In the genomic region with DNA sequence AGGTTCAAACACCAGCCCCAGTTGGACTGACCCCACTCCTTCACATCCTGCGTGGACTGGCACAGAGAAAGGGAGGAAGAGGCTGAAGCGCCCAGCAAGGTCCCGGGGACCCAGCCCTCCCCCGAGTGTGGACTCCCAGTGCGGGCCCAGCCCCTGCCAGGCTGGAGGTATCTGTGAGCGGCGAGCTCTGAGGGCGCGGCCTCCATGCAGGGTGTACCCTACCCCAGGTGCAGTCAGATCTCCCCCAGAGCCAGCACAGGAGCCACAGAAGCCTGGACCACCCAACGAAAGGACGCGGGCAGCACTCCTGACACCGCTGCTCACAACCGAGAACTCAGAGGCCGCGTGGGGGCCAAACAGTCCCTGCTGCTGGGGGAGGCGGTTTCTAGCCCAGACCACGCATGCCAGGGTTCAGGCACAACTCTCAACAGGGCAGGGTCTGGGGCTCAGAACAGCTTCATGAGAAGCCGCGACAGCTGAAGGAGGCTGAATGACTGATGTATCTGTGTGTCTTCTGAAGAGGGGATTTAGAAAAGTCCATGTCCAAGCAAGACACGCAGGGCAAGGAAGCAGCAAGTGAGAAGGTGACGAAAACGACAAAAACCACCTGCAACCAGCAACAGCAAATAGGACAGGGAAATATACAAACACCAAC, we compare ENCODE assay signal across 10 cellular contexts. TPM values are rescaled to one million over a fixed set of nuclear protein-coding genes. Genes with fewer than 3 reads are reported as not detected.
DNase-seq lines count a peak whose midpoint lies in the region; ATAC-seq and TF ChIP-seq lines count a peak whose summit lies in the region.
"Had no signal": no experiment of that assay in that cellular context is flagged by ENCODE, and none has a peak within 500 bp of the region (broad histone marks: within the 10 kb centered on the region; RNA-seq: fewer than 3 reads in every experiment).

No MANE protein-coding gene starts in this region.

- no peaks in the 10 kb centered on the region for H3K27me3 ChIP-seq in CD8-positive, alpha-beta T cell (ENCODE audit: insufficient read depth, low read length)
- H3K27me3 ChIP-seq in esophagus (ENCODE audit: control insufficient read depth in 1 of 2, insufficient read depth in 2 of 2, low read length in 2 of 2) (no peaks in the 10 kb centered on the region), trophoblast cell (ENCODE audit: insufficient read depth, low read length) (no peaks in the 10 kb centered on the region), foreskin keratinocyte (no peaks in the 10 kb centered on the region)

- no peak for TF ChIP-seq CTCF in CD8-positive, alpha-beta T cell (IDR thresholded peaks at IDR 0.05)
- TF ChIP-seq CTCF in WTC11 (IDR thresholded peaks at IDR 0.05), result no peak
- no peak for TF ChIP-seq CTCF in foreskin keratinocyte (conservative IDR thresholded peaks at IDR 0.05)

- intact Hi-C loops in CD8-positive, alpha-beta T cell (cut with DNase I, micrococcal nuclease), result no loop called here

- H4K8ac ChIP-seq in trophoblast cell (ENCODE audit: low read depth, low read length), result no peak overlapping the region

- H2AK5ac ChIP-seq in trophoblast cell (ENCODE audit: low read length), result no peak overlapping the region

- no peak overlapping the region for H3K23ac ChIP-seq in trophoblast cell (ENCODE audit: low read length)

- H3K4me2 ChIP-seq in trophoblast cell (ENCODE audit: low read length), result no peak overlapping the region

- no peak overlapping the region for H2BK5ac ChIP-seq in trophoblast cell (ENCODE audit: low read depth, low read length, poor library complexity)

- H3K9ac ChIP-seq in trophoblast cell (ENCODE audit: low read length), result no peak overlapping the region

- H2AFZ ChIP-seq in trophoblast cell (ENCODE audit: insufficient read depth, low read length, poor library complexity), result no peak overlapping the region

- H3K9me3 Mint-ChIP-seq in CD8-positive, alpha-beta T cell, result no peaks in the 10 kb centered on the region
- H3K9me3 Mint-ChIP-seq in WTC11, result no peaks in the 10 kb centered on the region

- no peak for ATAC-seq in CD8-positive, alpha-beta T cell
- no peak for ATAC-seq in WTC11
- ATAC-seq in foreskin keratinocyte, result no peak
- no peak for ATAC-seq in HG03439 (IDR thresholded peaks at IDR 0.05; ENCODE audit: unreplicated experiment)

- H2BK120ac ChIP-seq in trophoblast cell (ENCODE audit: insufficient read depth, low read length, poor library complexity), result no peak overlapping the region

- POLR2A ChIA-PET in CD8-positive, alpha-beta T cell (lab: Charles Lee), result no interaction called here
- POLR2A ChIA-PET in WTC11 (lab: Charles Lee), result no interaction called here

- no peak overlapping the region for H4K12ac ChIP-seq in trophoblast cell (ENCODE audit: low read depth, low read length)

- H3K4ac ChIP-seq in trophoblast cell (ENCODE audit: low read depth, low read length), result peak overlapping the region; percentile 44

- no peak overlapping the region for H4K91ac ChIP-seq in trophoblast cell (ENCODE audit: low read depth, low read length)

- H3K18ac ChIP-seq in trophoblast cell (ENCODE audit: low read length), result no peak overlapping the region

- no peak overlapping the region for H2BK12ac ChIP-seq in trophoblast cell (ENCODE audit: low read length)

- DNase-seq in CD8-positive, alpha-beta T cell, result no peak
- DNase-seq in WTC11 (ENCODE audit: low spot score), result no peak
- DNase-seq in trophoblast cell, result no peak
- no peak for DNase-seq in SK-N-DZ (ENCODE audit: low spot score)
- no peak for DNase-seq in foreskin keratinocyte
- DNase-seq in NCI-H510A treated with DMSO at 0.1 percent for 48 hours (lab: John Stamatoyannopoulos, UW), result no peak
- DNase-seq: Calu3 had no signal

- H3K36me3 Mint-ChIP-seq in CD8-positive, alpha-beta T cell, result peaks cover 55% of the 10 kb centered on the region
- peaks cover 7% of the 10 kb centered on the region; the same call in 1 of the 2 replicates for H3K36me3 Mint-ChIP-seq in WTC11

- peaks cover 31% of the 10 kb centered on the region for H3K4me1 ChIP-seq in CD8-positive, alpha-beta T cell (ENCODE audit: insufficient read depth, low read length)
- H3K4me1 ChIP-seq in esophagus (ENCODE audit: control insufficient read depth in 2 of 2, insufficient read depth in 2 of 2, low read length in 1 of 2), result peaks cover 2% of the 10 kb centered on the region in 2 donors
- H3K4me1 ChIP-seq in trophoblast cell (ENCODE audit: control insufficient read depth in 1 of 2, insufficient read depth in 2 of 2, low read length in 2 of 2), result peaks cover 0 to 5% of the 10 kb centered on the region in 2 experiments
- no peaks in the 10 kb centered on the region for H3K4me1 ChIP-seq in foreskin keratinocyte

- peaks cover 8% of the 10 kb centered on the region for H3K79me2 ChIP-seq in trophoblast cell (ENCODE audit: control insufficient read depth, insufficient read depth, low read length, poor library complexity)

- peaks cover 41% of the 10 kb centered on the region for H3K4me1 Mint-ChIP-seq in CD8-positive, alpha-beta T cell (ENCODE audit: low read depth)
- H3K4me1 Mint-ChIP-seq in WTC11, result 0 out of 2 replicates have a peak, but pooled peaks cover 5% of the 10 kb centered on the region

- 89 to 94% methylated on average over 23 of the region's 23 CpGs for WGBS in esophagus, 2 donors
- no CpG with 5 or more reads among the region's 23 CpGs for WGBS in trophoblast cell (ENCODE audit: extremely low coverage, insufficient coverage, insufficient read length)

- H3K27ac ChIP-seq in CD8-positive, alpha-beta T cell (ENCODE audit: low read depth, low read length), result no peak overlapping the region
- peak overlapping the region; percentile 62 to 68 for H3K27ac ChIP-seq in esophagus (ENCODE audit: low read depth in 2 of 2, low read length in 1 of 2)
- H3K27ac ChIP-seq in trophoblast cell (ENCODE audit: low read depth, low read length), result no peak overlapping the region
- H3K27ac ChIP-seq in foreskin keratinocyte, result no peak overlapping the region
- H3K27ac ChIP-seq: VCaP had no signal

- H3K14ac ChIP-seq in trophoblast cell (ENCODE audit: low read length), result no peak overlapping the region

- H3K27ac Mint-ChIP-seq in CD8-positive, alpha-beta T cell, result peak overlapping the region; percentile 83
- H3K27ac Mint-ChIP-seq in WTC11, result peak overlapping the region; percentile 76; the same call in 1 of the 2 replicates

- H3K9me3 ChIP-seq in CD8-positive, alpha-beta T cell (ENCODE audit: low read length), result no peaks in the 10 kb centered on the region
- no peaks in the 10 kb centered on the region for H3K9me3 ChIP-seq in esophagus (ENCODE audit: control insufficient read depth in 2 of 2, insufficient read depth in 1 of 2, low read depth in 1 of 2, low read length in 1 of 2)
- peaks cover 2% of the 10 kb centered on the region for H3K9me3 ChIP-seq in trophoblast cell (ENCODE audit: insufficient read depth, low read depth, low read length)

- no peak overlapping the region for H3K4me3 ChIP-seq in CD8-positive, alpha-beta T cell (ENCODE audit: low read depth, low read length)
- H3K4me3 ChIP-seq in esophagus (ENCODE audit: low read depth in 1 of 2, low read length in 2 of 2), result no peak overlapping the region
- no peak overlapping the region for H3K4me3 ChIP-seq in trophoblast cell (ENCODE audit: low read depth, low read length)

- no peaks in the 10 kb centered on the region for H3K79me1 ChIP-seq in trophoblast cell (ENCODE audit: low read length)

- H3K36me3 ChIP-seq in CD8-positive, alpha-beta T cell (ENCODE audit: insufficient read depth, low read length), result peaks cover 15% of the 10 kb centered on the region
- H3K36me3 ChIP-seq in esophagus (ENCODE audit: control insufficient read depth in 2 of 2, insufficient read depth in 2 of 2, low read length in 1 of 2) (peaks cover 7 to 40% of the 10 kb centered on the region in 2 donors), trophoblast cell (ENCODE audit: control insufficient read depth in 1 of 2, insufficient read depth in 2 of 2, low read length in 2 of 2) (peaks cover 44 to 47% of the 10 kb centered on the region in 2 experiments)

- H3K27me3 Mint-ChIP-seq in CD8-positive, alpha-beta T cell (ENCODE audit: low read depth), result no peaks in the 10 kb centered on the region
- H3K27me3 Mint-ChIP-seq in WTC11 (ENCODE audit: low read depth), result no peaks in the 10 kb centered on the region

- CTCF ChIA-PET in CD8-positive, alpha-beta T cell (lab: Charles Lee), result interaction anchor here (1.3 kb wide), 1 partner anchor 198 kb away, joined by 3 read pairs; no protein-coding TSS in a partner anchor
- CTCF ChIA-PET in WTC11 (lab: Charles Lee), result interaction anchor here (0.6 to 1.6 kb wide), 4 partner anchors 9 to 232 kb away, joined by 3 to 7 read pairs (median 4); partner anchors contain the start of gene SLC38A10

- peak overlapping the region; percentile 81 for H3K4me3 Mint-ChIP-seq in CD8-positive, alpha-beta T cell
- no peak overlapping the region for H3K4me3 Mint-ChIP-seq in WTC11

RNA-seq across cellular contexts. Expression of gene SLC38A10, which starts 8.5 kb away (rescaled TPM):
- total RNA-seq in CD8-positive, alpha-beta T cell, result 10 to 100 TPM; 16.1 to 17.4 TPM
- total RNA-seq in WTC11 (2021) (47.0 to 62.4 TPM (median 53.9 TPM) in 3 replicates), foreskin keratinocyte (36.6 and 41.3 TPM in 2 replicates)
- polyA plus RNA-seq in esophagus (10 to 100 TPM; 22.9 to 40.5 TPM), foreskin keratinocyte (35.3 and 38.3 TPM in 2 replicates)
- polyA plus RNA-seq in trophoblast cell (2013), result 35.9 and 39.2 TPM in 2 replicates
- polyA plus RNA-seq in SK-N-DZ (2014; cell fraction: cytosol; rRNA removed), result 37.0 and 51.8 TPM in 2 replicates
- 68.3 and 105 TPM in 2 replicates for polyA plus RNA-seq in SK-N-DZ (2014; cell fraction: nucleus; rRNA removed)

RNA-seq across cellular contexts. Expression of gene NDUFAF8, which starts 47.5 kb away (rescaled TPM):
- 10 to 100 TPM; 40.6 to 50.9 TPM for total RNA-seq in CD8-positive, alpha-beta T cell
- 58.6 to 73.0 TPM (median 59.9 TPM) in 3 replicates for total RNA-seq in WTC11 (2021)
- 10 to 100 TPM; 34.0 to 37.1 TPM for polyA plus RNA-seq in esophagus
- 85.8 and 86.1 TPM in 2 replicates for polyA plus RNA-seq in trophoblast cell (2013)
- 58.7 and 69.4 TPM in 2 replicates for polyA plus RNA-seq in SK-N-DZ (2014; cell fraction: cytosol; rRNA removed)
- 92.5 and 97.0 TPM in 2 replicates for polyA plus RNA-seq in SK-N-DZ (2014; cell fraction: nucleus; rRNA removed)
- 144 and 194 TPM in 2 replicates for total RNA-seq in foreskin keratinocyte
- polyA plus RNA-seq in foreskin keratinocyte, result 172 and 212 TPM in 2 replicates

RNA-seq across cellular contexts. Expression of gene TEPSIN, which starts 47.8 kb away (rescaled TPM):
- total RNA-seq in CD8-positive, alpha-beta T cell, result 10 to 100 TPM; 81.4 to 88.8 TPM
- 32.2 to 40.7 TPM (median 35.4 TPM) in 3 replicates for total RNA-seq in WTC11 (2021)
- polyA plus RNA-seq in esophagus, result 10 to 100 TPM; 21.6 to 40.3 TPM
- 17.9 and 18.0 TPM in 2 replicates for polyA plus RNA-seq in trophoblast cell (2013)
- polyA plus RNA-seq in SK-N-DZ (2014; cell fraction: cytosol; rRNA removed), result 26.7 and 42.5 TPM in 2 replicates
- 321 and 355 TPM in 2 replicates for polyA plus RNA-seq in SK-N-DZ (2014; cell fraction: nucleus; rRNA removed)
- 14.4 and 16.7 TPM in 2 replicates for total RNA-seq in foreskin keratinocyte
- 14.1 and 14.5 TPM in 2 replicates for polyA plus RNA-seq in foreskin keratinocyte

Comparison
In these comparisons a context has a peak if more than half of its experiments do, and no peak if none do; other contexts are left out.
1. H3K27ac ChIP-seq: peak in esophagus (2 of 2); none in CD8-positive, alpha-beta T cell (single experiment), trophoblast cell (single experiment) and foreskin keratinocyte (single experiment).